12 cellular contexts compared by ENCODE assay signal in the genomic region with DNA sequence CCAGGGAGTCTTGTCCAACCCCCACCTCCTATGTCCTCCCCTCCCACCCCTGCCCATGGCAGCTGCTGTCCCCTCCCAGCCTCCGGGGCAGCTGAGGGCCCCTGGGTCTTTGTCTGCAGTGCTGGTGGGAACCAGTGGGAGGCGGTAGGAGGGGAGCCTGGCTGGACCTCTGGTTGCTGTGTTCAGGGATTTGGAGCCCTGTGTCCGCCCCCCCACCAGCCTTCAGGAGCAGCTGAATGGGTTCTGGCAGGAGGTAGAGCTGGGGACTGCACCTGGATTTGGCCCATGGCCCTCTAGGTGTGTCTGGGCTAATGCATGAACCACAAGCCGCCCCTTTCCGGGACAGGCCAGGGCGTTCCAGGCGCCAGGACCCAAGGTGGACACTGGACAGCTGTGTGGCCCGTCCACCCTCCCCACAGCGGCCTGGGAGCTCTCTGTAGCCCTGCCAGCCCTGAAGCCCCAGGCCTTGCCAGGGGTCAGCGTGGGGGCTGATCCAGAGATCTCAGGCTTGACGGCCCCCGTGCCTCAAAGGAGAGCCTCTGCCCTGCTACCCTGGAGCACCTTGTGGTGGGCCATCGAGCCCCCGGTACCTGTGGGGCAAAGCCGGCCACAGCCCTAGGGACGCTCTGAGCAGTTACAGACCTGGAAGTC. TPM values are rescaled to one million over a fixed set of nuclear protein-coding genes. Genes with fewer than 3 reads are reported as not detected.
DNase-seq lines count a peak whose midpoint lies in the region; ATAC-seq and TF ChIP-seq lines count a peak whose summit lies in the region.
"Had no signal": no experiment of that assay in that cellular context is flagged by ENCODE, and none has a peak within 500 bp of the region (broad histone marks: within the 10 kb centered on the region; RNA-seq: fewer than 3 reads in every experiment).

No MANE protein-coding gene starts in this region.

- no peak overlapping the region for H2BK12ac ChIP-seq in neuronal stem cell (ENCODE audit: low read length)

- H3K4me1 ChIP-seq in DND-41 (ENCODE audit: insufficient read depth, low read length) (no peaks in the 10 kb centered on the region), neuronal stem cell (ENCODE audit: control insufficient read depth in 2 of 2, insufficient read depth in 1 of 2, low read depth in 1 of 2, low read length in 2 of 2) (peaks cover 34 to 40% of the 10 kb centered on the region in 2 donors)

- no peak overlapping the region for H3K18ac ChIP-seq in neuronal stem cell (ENCODE audit: low read length)

- no peak overlapping the region for H2BK15ac ChIP-seq in neuronal stem cell (ENCODE audit: low read length)

- H3K14ac ChIP-seq in neuronal stem cell (ENCODE audit: low read length): no peak overlapping the region

- H3K9ac ChIP-seq in DND-41 (ENCODE audit: low read depth, low read length): no peak overlapping the region
- no peak overlapping the region for H3K9ac ChIP-seq in neuronal stem cell (ENCODE audit: low read depth, low read length, poor library complexity)

- H3K23ac ChIP-seq in neuronal stem cell (ENCODE audit: low read depth, low read length, poor library complexity): peak overlapping the region; percentile 85

- H4K91ac ChIP-seq in neuronal stem cell (ENCODE audit: low read depth, low read length, poor library complexity): no peak overlapping the region

- H3K27me3 ChIP-seq in DND-41 (ENCODE audit: insufficient read depth, low read length, poor library complexity) (no peaks in the 10 kb centered on the region), neuronal stem cell (ENCODE audit: control insufficient read depth in 3 of 3, insufficient read depth in 3 of 3, low read depth in 1 of 3, low read length in 3 of 3) (peaks cover 0 to 5% (median 0%) of the 10 kb centered on the region in 3 experiments)

- H2AFZ ChIP-seq in DND-41 (ENCODE audit: low read depth, low read length): no peak overlapping the region
- H2AFZ ChIP-seq in neuronal stem cell (ENCODE audit: low read length): no peak overlapping the region

- H3K36me3 ChIP-seq in DND-41 (ENCODE audit: insufficient read depth, low read length): no peaks in the 10 kb centered on the region
- H3K36me3 ChIP-seq in neuronal stem cell (replicated peaks in 1 of 2; ENCODE audit: control insufficient read depth in 2 of 2, insufficient read depth in 2 of 2, low read length in 2 of 2): peaks cover 32 to 49% of the 10 kb centered on the region in 2 donors

- no peak overlapping the region for H3K4me2 ChIP-seq in DND-41 (ENCODE audit: insufficient read depth, low read length)
- no peak overlapping the region for H3K4me2 ChIP-seq in neuronal stem cell (ENCODE audit: insufficient read depth, low read length, poor library complexity, severe bottlenecking)

- no peak overlapping the region for H2BK120ac ChIP-seq in neuronal stem cell (ENCODE audit: low read depth, low read length)

- H3K79me1 ChIP-seq in neuronal stem cell (ENCODE audit: low read depth, low read length): peaks cover 22% of the 10 kb centered on the region

- H3K27ac ChIP-seq in DND-41 (ENCODE audit: low read length) (no peak overlapping the region), neuronal stem cell (replicated peaks; ENCODE audit: low read length) (no peak overlapping the region)
- H3K27ac ChIP-seq: esophagus muscularis mucosa had no signal

- ATAC-seq in DND-41 (ENCODE audit: insufficient read depth, low read depth): no peak
- no peak for ATAC-seq in HG03460 (IDR thresholded peaks at IDR 0.05; ENCODE audit: unreplicated experiment)
- ATAC-seq in GM21619 (IDR thresholded peaks at IDR 0.05; ENCODE audit: unreplicated experiment): no peak
- ATAC-seq: naive thymus-derived CD8-positive, alpha-beta T cell had no signal

- H3K9me3 ChIP-seq in DND-41 (ENCODE audit: insufficient read depth, low read length, severe bottlenecking) (no peaks in the 10 kb centered on the region), neuronal stem cell (replicated peaks in 1 of 2; ENCODE audit: control insufficient read depth in 2 of 2, insufficient read depth in 1 of 2, low read depth in 1 of 2, low read length in 2 of 2) (peaks cover 0 to 4% of the 10 kb centered on the region in 2 donors)
- H3K9me3 ChIP-seq: esophagus muscularis mucosa had no signal

- no peaks in the 10 kb centered on the region for H3K79me2 ChIP-seq in DND-41 (ENCODE audit: insufficient read depth, low read length)

- TF ChIP-seq CTCF in DND-41 (IDR thresholded peaks at IDR 0.05; ENCODE audit: borderline replicate concordance, extremely low read depth, low read length, poor library complexity, severe bottlenecking): peak; percentile 23
- peak; percentile 33 for TF ChIP-seq CTCF in NB4 (IDR thresholded peaks at IDR 0.05; ENCODE audit: low read depth, low read length)
- TF ChIP-seq CTCF in epithelial cell of proximal tubule (conservative IDR thresholded peaks at IDR 0.05; ENCODE audit: low read depth, low read length): peak; percentile 24

- no peak overlapping the region for H2AK5ac ChIP-seq in neuronal stem cell (ENCODE audit: low read depth, low read length)

- no peak for TF ChIP-seq POLR2A in NB4 (IDR thresholded peaks at IDR 0.05; ENCODE audit: extremely low read depth, insufficient read length)

- no peak overlapping the region for H3K4me3 ChIP-seq in DND-41 (ENCODE audit: low read depth in 1 of 2, low read length in 2 of 2)
- H3K4me3 ChIP-seq in NB4 (ENCODE audit: low read depth, low read length): no peak overlapping the region
- no peak overlapping the region for H3K4me3 ChIP-seq in epithelial cell of proximal tubule (ENCODE audit: low read depth, low read length)
- H3K4me3 ChIP-seq in neuronal stem cell (ENCODE audit: low read length in 2 of 2): no peak overlapping the region
- H3K4me3 ChIP-seq: esophagus muscularis mucosa had no signal

- WGBS in neuronal stem cell (ENCODE audit: extremely low coverage in 2 of 2, insufficient read length in 2 of 2, insufficient replicate concordance in 1 of 2), 2 donors: no CpG with 5 or more reads among the region's 16 CpGs

- DNase-seq in DND-41: no peak
- no peak for DNase-seq in NB4 (ENCODE audit: low read depth)
- DNase-seq in epithelial cell of proximal tubule (ENCODE audit: low read depth): no peak
- no peak for DNase-seq in neuronal stem cell (ENCODE audit: low spot score)
- DNase-seq in superior temporal gyrus (ENCODE audit: extremely low spot score): no peak
- no peak for DNase-seq in COLO668 (lab: John Stamatoyannopoulos, UW; ENCODE audit: unreplicated experiment)
- DNase-seq: NCI-H2081 treated with DMSO at 0.1 percent for 48 hours; stimulated activated naive CD4-positive, alpha-beta T cell had no signal

- H4K8ac ChIP-seq in neuronal stem cell (ENCODE audit: low read depth, low read length): no peak overlapping the region

- 0 out of 2 replicates have a peak, but pooled peaks cover 3% of the 10 kb centered on the region for H4K20me1 ChIP-seq in DND-41 (ENCODE audit: insufficient read depth, low read length)

- no peak overlapping the region for H3K4ac ChIP-seq in neuronal stem cell (ENCODE audit: low read length)

- no peak overlapping the region for H2BK5ac ChIP-seq in neuronal stem cell (ENCODE audit: low read length)

RNA-seq across cellular contexts. Expression of gene GPC1, which starts 25.4 kb away (rescaled TPM):
- 31.4 and 45.4 TPM in 2 replicates for total RNA-seq in epithelial cell of proximal tubule
- 78.0 TPM for polyA plus RNA-seq in neuronal stem cell (2013, experiment 1 of 2)
- 77.4 TPM for polyA plus RNA-seq in neuronal stem cell (2013, experiment 2 of 2)
